ENCODE assay signal across 23 cellular contexts in genomic region chr13:64083811-64084210, GRCh38.
A peak's percentile ranks its signal among the peaks of the same experiment; 100 is the strongest.
DNase-seq lines count a peak whose midpoint lies in the region; ATAC-seq, FAIRE-seq and TF ChIP-seq lines count a peak whose summit lies in the region.
"Had no signal": no experiment of that assay in that cellular context is flagged by ENCODE, and none has a peak within 500 bp of the region (broad histone marks: within the 10 kb centered on the region; RNA-seq: fewer than 3 reads in every experiment).

No MANE protein-coding gene starts in this region.

- no peak overlapping the region for H3K4me3 ChIP-seq in Loucy (ENCODE audit: low read length, poor library complexity, severe bottlenecking)
- H3K4me3 ChIP-seq in GM12878: no peak overlapping the region
- H3K4me3 ChIP-seq: BLaER1 had no signal

- peak; percentile 59 for ATAC-seq in GM12878

- CTCF ChIA-PET in GM12878 (lab: Yijun Ruan, JAX): interaction anchor here (0.6 kb wide), 1 partner anchor 1236 kb away, joined by 4 read pairs; no protein-coding TSS in a partner anchor

- POLR2A ChIA-PET in GM12878 (lab: Charles Lee): no interaction called here

- no peak overlapping the region for H3K4me2 ChIP-seq in Loucy (ENCODE audit: low read depth, low read length, poor library complexity, severe bottlenecking)
- no peak overlapping the region for H3K4me2 ChIP-seq in GM12878 (ENCODE audit: control insufficient read depth, insufficient read depth)
- H3K4me2 ChIP-seq: BLaER1 had no signal

- in situ Hi-C loops in GM12878 (cut with MboI): no loop called here

- no peaks in the 10 kb centered on the region for H3K9me2 ChIP-seq in Loucy (replicated peaks; ENCODE audit: low read depth, low read length)

- no peaks in the 10 kb centered on the region for H4K20me1 ChIP-seq in Loucy (ENCODE audit: insufficient read depth, low read length, poor library complexity, severe bottlenecking)
- H4K20me1 ChIP-seq in GM12878 (ENCODE audit: control insufficient read depth, insufficient read depth): no peaks in the 10 kb centered on the region
- H4K20me1 ChIP-seq: BLaER1 had no signal

- H3F3A ChIP-seq in Loucy (ENCODE audit: low read depth): no peaks in the 10 kb centered on the region

- no peak overlapping the region for H3K9ac ChIP-seq in Loucy (ENCODE audit: low read depth, low read length, poor library complexity, severe bottlenecking)
- H3K9ac ChIP-seq in GM12878 (ENCODE audit: control insufficient read depth, insufficient read depth, low read length): no peak overlapping the region
- H3K9ac ChIP-seq: BLaER1 had no signal

- H2AFZ ChIP-seq in Loucy (ENCODE audit: low read length): peak overlapping the region; percentile 20; the same call in 1 of the 2 replicates
- H2AFZ ChIP-seq in GM12878 (ENCODE audit: control insufficient read depth, low read depth, low read length): no peak overlapping the region

- no peak for TF ChIP-seq EP300 in GM12878 (IDR thresholded peaks at IDR 0.05; ENCODE audit: borderline replicate concordance in 1 of 2, control insufficient read depth in 1 of 2, low read depth in 2 of 2, low read length in 2 of 2)

- no peak for TF ChIP-seq POLR2A in GM12878 (IDR thresholded peaks at IDR 0.05; ENCODE audit: low read depth, low read length)

- RAD21 ChIA-PET in GM12878 (lab: Charles Lee; ENCODE audit: unreplicated experiment): no interaction called here

- intact Hi-C loops in GM12878 (cut with micrococcal nuclease; ENCODE audit: unreplicated experiment): no loop called here

- no peaks in the 10 kb centered on the region for H3K79me2 ChIP-seq in Loucy (ENCODE audit: insufficient read depth, low read length)
- no peaks in the 10 kb centered on the region for H3K79me2 ChIP-seq in GM12878 (ENCODE audit: control insufficient read depth, insufficient read depth, low read length)

- SMC1A ChIA-PET in GM12878 (lab: Charles Lee; ENCODE audit: uncharacterized antibody, unreplicated experiment): no interaction called here

- BruUV-seq in GM12878 (replicated peaks; lab: Mats Ljungman, UMichigan): no TSS peak

- TF ChIP-seq CTCF in Loucy (conservative IDR thresholded peaks at IDR 0.05; ENCODE audit: low read length) (no peak), GM12878 (IDR thresholded peaks at IDR 0.05 in 2 of 3, conservative IDR thresholded peaks at IDR 0.05 in 1 of 3; ENCODE audit: control insufficient read depth in 2 of 3, extremely low read depth in 1 of 3, insufficient read depth in 1 of 3, low read depth in 3 of 3, low read length in 3 of 3) (no peak)

- 0% methylated on average over 1 of the region's 1 CpG for WGBS in GM12878 (ENCODE audit: insufficient coverage, insufficient replicate concordance, low lambda C conversion rate, missing lambda C conversion rate)

- TF ChIP-seq RAD21 in GM12878 (IDR thresholded peaks at IDR 0.05; ENCODE audit: insufficient read depth, low read depth, low read length): no peak

- H3K9me3 ChIP-seq in Loucy (ENCODE audit: insufficient read depth, low read depth, low read length): 0 out of 2 replicates have a peak, but pooled peaks cover 10% of the 10 kb centered on the region
- H3K9me3 ChIP-seq in GM12878 (replicated peaks; ENCODE audit: control insufficient read depth, insufficient read depth, low read length): no peaks in the 10 kb centered on the region
- H3K9me3 ChIP-seq: BE2C, BLaER1 had no signal

- no peaks in the 10 kb centered on the region for H3K27me3 ChIP-seq in Loucy (ENCODE audit: insufficient read depth, low read length, poor library complexity, severe bottlenecking)
- no peaks in the 10 kb centered on the region for H3K27me3 ChIP-seq in GM12878 (replicated peaks in 1 of 2; ENCODE audit: control insufficient read depth in 2 of 2, insufficient read depth in 2 of 2, low read length in 1 of 2)
- H3K27me3 ChIP-seq: BE2C, BLaER1 had no signal

- H3K36me3 ChIP-seq in Loucy (ENCODE audit: insufficient read depth, low read length) (no peaks in the 10 kb centered on the region), GM12878 (ENCODE audit: control insufficient read depth in 2 of 2, insufficient read depth in 2 of 2, low read length in 1 of 2) (no peaks in the 10 kb centered on the region)
- H3K36me3 ChIP-seq: BE2C, BLaER1 had no signal

- FAIRE-seq in GM12878 (lab: Jason Lieb, UNC) (no peak), HTR-8/SVneo (lab: Jason Lieb, UNC) (no peak)
- FAIRE-seq: A204.1, GM12891, GM19239 had no signal

- H3K4me1 ChIP-seq in Loucy (ENCODE audit: insufficient read depth, low read length, poor library complexity, severe bottlenecking): no peaks in the 10 kb centered on the region
- no peaks in the 10 kb centered on the region for H3K4me1 ChIP-seq in GM12878 (ENCODE audit: control insufficient read depth, insufficient read depth, low read length)
- H3K4me1 ChIP-seq: BE2C, BLaER1 had no signal

- DNase-seq in NCI-H226: peak; percentile 8
- DNase-seq in GM12878 (ENCODE audit: low read depth, low spot score): no peak
- no peak for DNase-seq in stimulated activated CD4-positive, alpha-beta T cell treated with anti-CD3 and anti-CD28 coated beads, Interleukin-2, amount 100 ng/mL, for 48 hours
- no peak for DNase-seq in HTR-8/SVneo (ENCODE audit: insufficient read length, low spot score)
- DNase-seq: 8988T; ACHN; BE2C; C1 segment of cervical spinal cord; CD4-positive, alpha-beta memory T cell; CD4-positive, CD25-positive, alpha-beta regulatory T cell; CD8-positive, alpha-beta memory T cell; COR-L47; DMS 273 treated with DMSO at 0.1 percent for 48 hours; DMS153; DMS53; DMS79; DND-41; GDM1 had no signal

- H3K27ac ChIP-seq in GM12878 (ENCODE audit: control insufficient read depth, insufficient read depth): no peak overlapping the region
- H3K27ac ChIP-seq: BLaER1 had no signal

TF ChIP-seq in GM12878, 131 proteins besides CTCF, POLR2A, EP300 and RAD21 (continues in another document):
- no peak for TF ChIP-seq CREB1 (IDR thresholded peaks at IDR 0.05; ENCODE audit: low read depth)
- TF ChIP-seq WRNIP1 (IDR thresholded peaks at IDR 0.05; ENCODE audit: borderline replicate concordance, low read depth, low read length): no peak
- no peak for TF ChIP-seq ASH2L (IDR thresholded peaks at IDR 0.05; ENCODE audit: borderline replicate concordance, low read depth)
- TF ChIP-seq REST (IDR thresholded peaks at IDR 0.05; ENCODE audit: low read depth, low read length): no peak
- TF ChIP-seq RCOR1 (conservative IDR thresholded peaks at IDR 0.05; ENCODE audit: low read depth, low read length): no peak
- no peak for TF ChIP-seq ZBED1 (IDR thresholded peaks at IDR 0.05; ENCODE audit: borderline replicate concordance)
- TF ChIP-seq SRF (IDR thresholded peaks at IDR 0.05; ENCODE audit: low read depth in 2 of 2, low read length in 2 of 2): no peak
- no peak for TF ChIP-seq CHD4 (IDR thresholded peaks at IDR 0.05)
- no peak for TF ChIP-seq BACH1 (IDR thresholded peaks at IDR 0.05; ENCODE audit: borderline replicate concordance)
- TF ChIP-seq NR2F1 (conservative IDR thresholded peaks at IDR 0.05): no peak
- no peak for TF ChIP-seq GABPA (IDR thresholded peaks at IDR 0.05; ENCODE audit: low read depth)
- TF ChIP-seq, protein P1, sequence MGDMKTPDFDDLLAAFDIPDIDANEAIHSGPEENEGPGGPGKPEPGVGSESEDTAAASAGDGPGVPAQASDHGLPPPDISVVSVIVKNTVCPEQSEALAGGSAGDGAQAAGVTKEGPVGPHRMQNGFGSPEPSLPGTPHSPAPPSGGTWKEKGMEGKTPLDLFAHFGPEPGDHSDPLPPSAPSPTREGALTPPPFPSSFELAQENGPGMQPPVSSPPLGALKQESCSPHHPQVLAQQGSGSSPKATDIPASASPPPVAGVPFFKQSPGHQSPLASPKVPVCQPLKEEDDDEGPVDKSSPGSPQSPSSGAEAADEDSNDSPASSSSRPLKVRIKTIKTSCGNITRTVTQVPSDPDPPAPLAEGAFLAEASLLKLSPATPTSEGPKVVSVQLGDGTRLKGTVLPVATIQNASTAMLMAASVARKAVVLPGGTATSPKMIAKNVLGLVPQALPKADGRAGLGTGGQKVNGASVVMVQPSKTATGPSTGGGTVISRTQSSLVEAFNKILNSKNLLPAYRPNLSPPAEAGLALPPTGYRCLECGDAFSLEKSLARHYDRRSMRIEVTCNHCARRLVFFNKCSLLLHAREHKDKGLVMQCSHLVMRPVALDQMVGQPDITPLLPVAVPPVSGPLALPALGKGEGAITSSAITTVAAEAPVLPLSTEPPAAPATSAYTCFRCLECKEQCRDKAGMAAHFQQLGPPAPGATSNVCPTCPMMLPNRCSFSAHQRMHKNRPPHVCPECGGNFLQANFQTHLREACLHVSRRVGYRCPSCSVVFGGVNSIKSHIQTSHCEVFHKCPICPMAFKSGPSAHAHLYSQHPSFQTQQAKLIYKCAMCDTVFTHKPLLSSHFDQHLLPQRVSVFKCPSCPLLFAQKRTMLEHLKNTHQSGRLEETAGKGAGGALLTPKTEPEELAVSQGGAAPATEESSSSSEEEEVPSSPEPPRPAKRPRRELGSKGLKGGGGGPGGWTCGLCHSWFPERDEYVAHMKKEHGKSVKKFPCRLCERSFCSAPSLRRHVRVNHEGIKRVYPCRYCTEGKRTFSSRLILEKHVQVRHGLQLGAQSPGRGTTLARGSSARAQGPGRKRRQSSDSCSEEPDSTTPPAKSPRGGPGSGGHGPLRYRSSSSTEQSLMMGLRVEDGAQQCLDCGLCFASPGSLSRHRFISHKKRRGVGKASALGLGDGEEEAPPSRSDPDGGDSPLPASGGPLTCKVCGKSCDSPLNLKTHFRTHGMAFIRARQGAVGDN (IDR thresholded peaks at IDR 0.05): no peak
